In genomic region chrX:10577863-10578262, GRCh38 we compare ENCODE assay signal across 22 cellular contexts. TPM values are rescaled to one million over a fixed set of nuclear protein-coding genes. Genes with fewer than 3 reads are reported as not detected.
DNase-seq lines count a peak whose midpoint lies in the region; ATAC-seq and TF ChIP-seq lines count a peak whose summit lies in the region.
"Had no signal": no experiment of that assay in that cellular context is flagged by ENCODE, and none has a peak within 500 bp of the region (broad histone marks: within the 10 kb centered on the region; RNA-seq: fewer than 3 reads in every experiment).

No MANE protein-coding gene starts in this region.

- H3K36me3 ChIP-seq in adipocyte (ENCODE audit: control insufficient read depth, insufficient read depth, low read length, severe bottlenecking) (no peaks in the 10 kb centered on the region), subcutaneous abdominal adipose tissue (ENCODE audit: control insufficient read depth in 5 of 5, insufficient read depth in 5 of 5, low read length in 5 of 5) (no peaks in the 10 kb centered on the region), adrenal gland (replicated peaks in 1 of 2) (no peaks in the 10 kb centered on the region), WERI-Rb-1 (no peaks in the 10 kb centered on the region)
- H3K36me3 ChIP-seq in naive thymus-derived CD4-positive, alpha-beta T cell (ENCODE audit: control insufficient read depth in 2 of 3, insufficient read depth in 3 of 3, low read length in 3 of 3), result no peaks in the 10 kb centered on the region
- H3K36me3 ChIP-seq: transverse colon had no signal

- H3K4me3 ChIP-seq in adipocyte (ENCODE audit: low read length) (no peak overlapping the region), fibroblast of mammary gland (ENCODE audit: control insufficient read depth, low read depth, low read length) (no peak overlapping the region), subcutaneous abdominal adipose tissue (ENCODE audit: low read depth in 1 of 5, low read length in 5 of 5) (no peak overlapping the region), adrenal gland (no peak overlapping the region), WERI-Rb-1 (ENCODE audit: low read depth, low read length) (no peak overlapping the region)
- no peak overlapping the region for H3K4me3 ChIP-seq in naive thymus-derived CD4-positive, alpha-beta T cell (ENCODE audit: low read length)
- H3K4me3 ChIP-seq: GM23338, MG63, transverse colon had no signal

- peak overlapping the region; percentile 7 for H3K27ac ChIP-seq in subcutaneous abdominal adipose tissue (ENCODE audit: low read depth, low read length)
- peak overlapping the region in 1 of 5 donors; percentile 11 for H3K27ac ChIP-seq in adrenal gland
- H3K27ac ChIP-seq in WERI-Rb-1, result no peak overlapping the region
- no peak overlapping the region for H3K27ac ChIP-seq in naive thymus-derived CD4-positive, alpha-beta T cell (ENCODE audit: low read depth, low read length)
- H3K27ac ChIP-seq: parathyroid adenoma had no signal

- H3K4me1 Mint-ChIP-seq in naive thymus-derived CD4-positive, alpha-beta T cell, result no peaks in the 10 kb centered on the region
- H3K4me1 Mint-ChIP-seq: activated CD4-positive, alpha-beta T cell treated with anti-CD3 and anti-CD28 coated beads, Interleukin-2, amount 10 ng/mL, durations not matched to agents 24 days and 14 days; memory B cell had no signal

- H3K4me3 Mint-ChIP-seq in naive thymus-derived CD4-positive, alpha-beta T cell, result no peak overlapping the region
- H3K4me3 Mint-ChIP-seq: activated CD4-positive, alpha-beta T cell treated with anti-CD3 and anti-CD28 coated beads, Interleukin-2, amount 10 ng/mL, durations not matched to agents 24 days and 14 days; effector memory CD8-positive, alpha-beta T cell; GM23338; memory B cell; natural killer cell treated with Interleukin-12 subunit alpha and Interleukin-12 subunit beta and Interleukin-15 and Interleukin-18, amount 100 ng/mL, for 72 hours; stimulated activated naive CD8-positive, alpha-beta T cell treated with anti-CD3 and anti-CD28 coated beads, Interleukin-15, Interleukin-2, amounts not matched to agents 100 ng/mL and 50 ng/mL, for 24 hours had no signal

- no peaks in the 10 kb centered on the region for H3K27me3 Mint-ChIP-seq in naive thymus-derived CD4-positive, alpha-beta T cell
- H3K27me3 Mint-ChIP-seq: activated CD4-positive, alpha-beta T cell treated with anti-CD3 and anti-CD28 coated beads, Interleukin-2, amount 10 ng/mL, durations not matched to agents 24 days and 14 days; effector memory CD8-positive, alpha-beta T cell; stimulated activated naive CD8-positive, alpha-beta T cell treated with anti-CD3 and anti-CD28 coated beads, Interleukin-15, Interleukin-2, amounts not matched to agents 100 ng/mL and 50 ng/mL, for 24 hours had no signal

- H3K9ac ChIP-seq in adipocyte (ENCODE audit: low read length), result no peak overlapping the region
- no peak overlapping the region for H3K9ac ChIP-seq in subcutaneous abdominal adipose tissue (ENCODE audit: low read length in 5 of 5)
- H3K9ac ChIP-seq: parathyroid adenoma had no signal

- intact Hi-C loops in adrenal gland (cut with DNase I), result no loop called here
- intact Hi-C loops in naive thymus-derived CD4-positive, alpha-beta T cell (cut with micrococcal nuclease), result no loop called here

- DNase-seq in SKM-1 (lab: John Stamatoyannopoulos, UW; ENCODE audit: unreplicated experiment), result peak; percentile 0
- DNase-seq in SKM-1 treated with dmso at 0.1 percent for 144 hours (lab: John Stamatoyannopoulos, UW; ENCODE audit: unreplicated experiment), result no peak
- peak; percentile 35 for DNase-seq in adipocyte (ENCODE audit: low read depth)
- DNase-seq in fibroblast of mammary gland (ENCODE audit: low read depth), result peak; percentile 10
- DNase-seq in adrenal gland, result no peak
- no peak for DNase-seq in WERI-Rb-1
- no peak for DNase-seq in naive thymus-derived CD4-positive, alpha-beta T cell
- DNase-seq: 8988T; activated CD4-positive, alpha-beta T cell treated with anti-CD3 and anti-CD28 coated beads, Interleukin-2, amount 10 ng/mL, durations not matched to agents 24 days and 14 days; cerebellar nuclear complex; effector memory CD8-positive, alpha-beta T cell; kidney; MG63; NCI-H187 treated with DMSO at 0.1 percent for 48 hours; NCI-H226; transverse colon had no signal

- TF ChIP-seq CTCF in fibroblast of mammary gland (conservative IDR thresholded peaks at IDR 0.05; ENCODE audit: control insufficient read depth, insufficient read depth, low read depth, low read length) (no peak), adrenal gland (IDR thresholded peaks at IDR 0.05) (no peak), WERI-Rb-1 (IDR thresholded peaks at IDR 0.05; ENCODE audit: low read depth, low read length) (no peak)

- no peaks in the 10 kb centered on the region for H3K36me3 Mint-ChIP-seq in naive thymus-derived CD4-positive, alpha-beta T cell
- H3K36me3 Mint-ChIP-seq: memory B cell; natural killer cell treated with Interleukin-12 subunit alpha and Interleukin-12 subunit beta and Interleukin-15 and Interleukin-18, amount 100 ng/mL, for 72 hours had no signal

- CTCF ChIA-PET in naive thymus-derived CD4-positive, alpha-beta T cell (lab: Charles Lee), result no interaction called here

- 36 to 62% (median 44%) methylated on average over 2 of the region's 2 CpGs for WGBS in adrenal gland, 4 donors

- peaks cover 13% of the 10 kb centered on the region for H3K9me3 ChIP-seq in adipocyte (ENCODE audit: control insufficient read depth, low read length)
- H3K9me3 ChIP-seq in subcutaneous abdominal adipose tissue (ENCODE audit: control insufficient read depth in 5 of 5, low read length in 5 of 5), result peaks cover 0 to 13% (median 5%) of the 10 kb centered on the region in 5 donors
- H3K9me3 ChIP-seq in adrenal gland (replicated peaks in 1 of 3), result no peaks in the 10 kb centered on the region
- no peaks in the 10 kb centered on the region for H3K9me3 ChIP-seq in WERI-Rb-1 (ENCODE audit: severe bottlenecking)
- H3K9me3 ChIP-seq in naive thymus-derived CD4-positive, alpha-beta T cell (ENCODE audit: control insufficient read depth in 2 of 3, low read length in 3 of 3), result no peaks in the 10 kb centered on the region
- H3K9me3 ChIP-seq: transverse colon had no signal

- no peak for ATAC-seq in naive thymus-derived CD4-positive, alpha-beta T cell
- ATAC-seq: effector memory CD8-positive, alpha-beta T cell; GM23338; natural killer cell treated with Interleukin-12 subunit alpha and Interleukin-12 subunit beta and Interleukin-15 and Interleukin-18, amount 100 ng/mL, for 72 hours had no signal

- H3K27me3 ChIP-seq in adipocyte (replicated peaks; ENCODE audit: control insufficient read depth, insufficient read depth, low read length) (no peaks in the 10 kb centered on the region), subcutaneous abdominal adipose tissue (ENCODE audit: control insufficient read depth in 5 of 5, insufficient read depth in 4 of 5, low read length in 5 of 5) (no peaks in the 10 kb centered on the region), adrenal gland (no peaks in the 10 kb centered on the region), WERI-Rb-1 (ENCODE audit: insufficient read depth, low read depth, severe bottlenecking) (no peaks in the 10 kb centered on the region)
- no peaks in the 10 kb centered on the region for H3K27me3 ChIP-seq in naive thymus-derived CD4-positive, alpha-beta T cell (ENCODE audit: control insufficient read depth in 2 of 2, insufficient read depth in 2 of 2, low read length in 2 of 2)
- H3K27me3 ChIP-seq: MG63, transverse colon had no signal

- POLR2A ChIA-PET in naive thymus-derived CD4-positive, alpha-beta T cell (lab: Charles Lee), result no interaction called here

- no peak overlapping the region for H3K27ac Mint-ChIP-seq in naive thymus-derived CD4-positive, alpha-beta T cell
- H3K27ac Mint-ChIP-seq: activated CD4-positive, alpha-beta T cell treated with anti-CD3 and anti-CD28 coated beads, Interleukin-2, amount 10 ng/mL, durations not matched to agents 24 days and 14 days; effector memory CD8-positive, alpha-beta T cell; GM23338; memory B cell; natural killer cell treated with Interleukin-12 subunit alpha and Interleukin-12 subunit beta and Interleukin-15 and Interleukin-18, amount 100 ng/mL, for 72 hours; stimulated activated naive CD8-positive, alpha-beta T cell treated with anti-CD3 and anti-CD28 coated beads, Interleukin-15, Interleukin-2, amounts not matched to agents 100 ng/mL and 50 ng/mL, for 24 hours had no signal

- H3K9me3 Mint-ChIP-seq in naive thymus-derived CD4-positive, alpha-beta T cell, result peaks cover 0 to 6% (median 0%) of the 10 kb centered on the region in 11 donors
- H3K9me3 Mint-ChIP-seq: activated CD4-positive, alpha-beta T cell treated with anti-CD3 and anti-CD28 coated beads, Interleukin-2, amount 10 ng/mL, durations not matched to agents 24 days and 14 days; effector memory CD8-positive, alpha-beta T cell; memory B cell; natural killer cell treated with Interleukin-12 subunit alpha and Interleukin-12 subunit beta and Interleukin-15 and Interleukin-18, amount 100 ng/mL, for 72 hours; stimulated activated naive CD8-positive, alpha-beta T cell treated with anti-CD3 and anti-CD28 coated beads, Interleukin-15, Interleukin-2, amounts not matched to agents 100 ng/mL and 50 ng/mL, for 24 hours had no signal

- H3K4me1 ChIP-seq in adipocyte (ENCODE audit: control insufficient read depth, insufficient read depth, low read length) (peaks cover 38% of the 10 kb centered on the region), subcutaneous abdominal adipose tissue (ENCODE audit: control insufficient read depth in 5 of 5, insufficient read depth in 5 of 5, low read length in 5 of 5) (peaks cover 0 to 13% (median 11%) of the 10 kb centered on the region in 5 donors), adrenal gland (replicated peaks in 1 of 2) (no peaks in the 10 kb centered on the region)
- H3K4me1 ChIP-seq in naive thymus-derived CD4-positive, alpha-beta T cell (ENCODE audit: control insufficient read depth in 2 of 2, insufficient read depth in 2 of 2, low read length in 2 of 2), result no peaks in the 10 kb centered on the region
- H3K4me1 ChIP-seq: parathyroid adenoma, transverse colon had no signal

- TF ChIP-seq POLR2A in adrenal gland (IDR thresholded peaks at IDR 0.05), result no peak

RNA-seq across cellular contexts. Expression of gene MID1, which starts 42.5 kb away (rescaled TPM):
- 10 to 100 TPM in 4 of 8 donors, 1 to 10 TPM in 4; 6.5 to 19.4 (median 10.6) TPM for total RNA-seq in adrenal gland
- polyA plus RNA-seq in adrenal gland, result 1 to 10 TPM; 3.6 to 5.4 (median 3.7) TPM
- total RNA-seq in naive thymus-derived CD4-positive, alpha-beta T cell, result under 1 TPM in 4 of 5 experiments, not detected in 1; 0.19 to 0.27 (median 0.23) TPM
- under 1 TPM in 1 of 2 donors, not detected in 1; 0.12 TPM for polyA plus RNA-seq in naive thymus-derived CD4-positive, alpha-beta T cell
- total RNA-seq: activated CD4-positive, alpha-beta T cell treated with anti-CD3 and anti-CD28 coated beads, Interleukin-2, amount 10 ng/mL, durations not matched to agents 24 days and 14 days had no signal

Comparison
In these comparisons a context has a peak if more than half of its experiments do, and no peak if none do; other contexts are left out.
1. DNase-seq: peak in SKM-1 (single experiment), adipocyte (single experiment) and fibroblast of mammary gland (single experiment); none in SKM-1 treated with dmso at 0.1 percent for 144 hours (single experiment), adrenal gland (0 of 7), WERI-Rb-1 (single experiment) and naive thymus-derived CD4-positive, alpha-beta T cell (0 of 9).
2. RNA of gene MID1, which starts 42.5 kb away (total RNA-seq): 6.5 to 19.4 TPM in adrenal gland; 0.19 to 0.27 TPM in naive thymus-derived CD4-positive, alpha-beta T cell; every median in the first group is over 4 times any median in the second.